In genomic region chr6:126312013-126312665, GRCh38 we compare ENCODE assay signal across 8 cellular contexts. TPM values are rescaled to one million over a fixed set of nuclear protein-coding genes. Genes with fewer than 3 reads are reported as not detected.
DNase-seq lines count a peak whose midpoint lies in the region; ATAC-seq and TF ChIP-seq lines count a peak whose summit lies in the region.

No MANE protein-coding gene starts in this region.

- TF ChIP-seq POLR2A in uterus (IDR thresholded peaks at IDR 0.05) (no peak), thyroid gland (IDR thresholded peaks at IDR 0.05) (no peak)

- H3K27ac ChIP-seq in uterus: no peak overlapping the region
- no peak overlapping the region for H3K27ac ChIP-seq in thyroid gland

- H3K27me3 ChIP-seq in uterus (no peaks in the 10 kb centered on the region), thyroid gland (no peaks in the 10 kb centered on the region)

- H3K36me3 ChIP-seq in uterus (no peaks in the 10 kb centered on the region), thyroid gland (no peaks in the 10 kb centered on the region)

- no peak for TF ChIP-seq CTCF in uterus (IDR thresholded peaks at IDR 0.05)
- peak in 1 of 6 experiments; percentile 15 for TF ChIP-seq CTCF in thyroid gland (IDR thresholded peaks at IDR 0.05)

- WGBS in thyroid gland, 2 donors: 95 to 96% methylated on average over 1 of the region's 1 CpG

- H3K4me1 ChIP-seq in uterus: no peaks in the 10 kb centered on the region
- no peaks in the 10 kb centered on the region for H3K4me1 ChIP-seq in thyroid gland

- ATAC-seq in GM19455 (IDR thresholded peaks at IDR 0.05; ENCODE audit: unreplicated experiment) (peak; percentile 87), HG03378 (IDR thresholded peaks at IDR 0.05; ENCODE audit: unreplicated experiment) (peak; percentile 92), Right ventricle myocardium superior (ENCODE audit: poor library complexity) (no peak)

- intact Hi-C loops in uterus (cut with DNase I; ENCODE audit: low total_unique reads) (no loop called here), thyroid gland (cut with DNase I) (no loop called here), Right ventricle myocardium superior (cut with DNase I) (no loop called here)

- H3K9me3 ChIP-seq in uterus (no peaks in the 10 kb centered on the region), thyroid gland (no peaks in the 10 kb centered on the region)

- H3K4me3 ChIP-seq in uterus (no peak overlapping the region), thyroid gland (replicated peaks in 1 of 3) (no peak overlapping the region)

- DNase-seq in COLO829 (ENCODE audit: low spot score) (peak; percentile 8), amniotic epithelial cell (ENCODE audit: low read depth) (peak; percentile 14), renal cortical epithelial cell (ENCODE audit: low read depth) (peak; percentile 28), uterus (no peak), thyroid gland (no peak), Right ventricle myocardium superior (no peak)

RNA-seq across cellular contexts. Expression of gene CENPW, which starts 27.8 kb away (rescaled TPM):
- total RNA-seq in renal cortical epithelial cell: 1.6 and 17.4 TPM in 2 replicates
- total RNA-seq in uterus: 10 to 100 TPM in 2 of 4 donors, not detected in 2; 12.2 to 13.4 TPM
- 1 to 10 TPM in 2 of 4 donors, not detected in 2; 1.9 to 3.8 TPM for total RNA-seq in thyroid gland
- total RNA-seq in Right ventricle myocardium superior: 0.48 TPM

Comparison
In these comparisons a context has a peak if more than half of its experiments do, and no peak if none do; other contexts are left out.
1. DNase-seq: peak in COLO829 (single experiment), amniotic epithelial cell (single experiment) and renal cortical epithelial cell (single experiment); none in uterus (0 of 2), thyroid gland (0 of 2) and Right ventricle myocardium superior (single experiment).